19 cellular contexts compared by ENCODE assay signal in the genomic region with DNA sequence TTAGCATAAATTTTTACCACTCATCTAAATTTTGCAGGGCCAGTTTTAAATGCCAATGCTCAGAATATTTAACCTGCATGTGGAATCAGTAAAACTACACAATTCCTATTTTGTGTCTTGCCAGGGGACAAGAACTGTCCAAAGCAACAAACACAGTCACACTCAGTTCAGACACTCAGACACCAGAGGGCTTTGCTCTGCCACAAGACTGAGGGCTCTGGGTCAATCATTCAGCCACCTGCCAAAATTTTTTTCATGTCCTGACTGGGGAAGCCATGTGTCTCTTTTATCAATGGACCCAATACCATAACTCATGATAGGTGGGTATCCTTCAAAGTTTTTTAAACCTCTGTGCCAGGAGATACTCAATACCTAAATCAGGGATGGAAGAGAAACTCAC.
A peak's percentile ranks its signal among the peaks of the same experiment; 100 is the strongest.
DNase-seq lines count a peak whose midpoint lies in the region; ATAC-seq and TF ChIP-seq lines count a peak whose summit lies in the region.
"Had no signal": no experiment of that assay in that cellular context is flagged by ENCODE, and none has a peak within 500 bp of the region (broad histone marks: within the 10 kb centered on the region; RNA-seq: fewer than 3 reads in every experiment).

No MANE protein-coding gene starts in this region.

- H3K36me3 ChIP-seq in RWPE2 (ENCODE audit: low read depth), result no peaks in the 10 kb centered on the region
- H3K36me3 ChIP-seq: vagina had no signal

- H3K9me3 ChIP-seq in RWPE2 (ENCODE audit: severe bottlenecking), result no peaks in the 10 kb centered on the region
- H3K9me3 ChIP-seq: vagina had no signal

- H3K27ac ChIP-seq in RWPE2 (ENCODE audit: poor library complexity, severe bottlenecking), result peak overlapping the region; percentile 46
- H3K27ac ChIP-seq: coronary artery, SK-N-MC, skin epidermis, vagina had no signal

- peak; percentile 67 for ATAC-seq in GM18502 (IDR thresholded peaks at IDR 0.05; ENCODE audit: poor library complexity, unreplicated experiment)
- peak; percentile 56 for ATAC-seq in GM19463 (IDR thresholded peaks at IDR 0.05; ENCODE audit: unreplicated experiment)
- ATAC-seq in HG02938 (IDR thresholded peaks at IDR 0.05; ENCODE audit: unreplicated experiment), result peak; percentile 42
- no peak for ATAC-seq in RWPE2 (ENCODE audit: low read depth)
- ATAC-seq in GM19023 (IDR thresholded peaks at IDR 0.05; ENCODE audit: unreplicated experiment), result no peak
- ATAC-seq: left cardiac atrium, Panc1 had no signal

- no peaks in the 10 kb centered on the region for H3K27me3 ChIP-seq in RWPE2 (ENCODE audit: insufficient read depth, poor library complexity, severe bottlenecking)
- H3K27me3 ChIP-seq: vagina had no signal

- H3K4me1 ChIP-seq in RWPE2 (ENCODE audit: insufficient read depth, poor library complexity, severe bottlenecking), result peaks cover 9% of the 10 kb centered on the region
- H3K4me1 ChIP-seq: vagina had no signal

- TF ChIP-seq CTCF in RWPE2 (IDR thresholded peaks at IDR 0.05; ENCODE audit: poor library complexity, severe bottlenecking), result no peak

- no peak overlapping the region for H3K4me3 ChIP-seq in RWPE2 (ENCODE audit: severe bottlenecking)
- H3K4me3 ChIP-seq: coronary artery, SK-N-MC, skin epidermis, vagina had no signal

- no peak for DNase-seq in RWPE2 (ENCODE audit: low spot score)
- no peak for DNase-seq in NCI-H510A treated with DMSO at 0.1 percent for 48 hours (lab: John Stamatoyannopoulos, UW)
- DNase-seq in RKO (ENCODE audit: low spot score), result no peak
- no peak for DNase-seq in NOMO-1 treated with dmso at 0.1 percent for 144 hours (lab: John Stamatoyannopoulos, UW; ENCODE audit: unreplicated experiment)
- DNase-seq: activated CD4-positive, CD25-positive, alpha-beta regulatory T cell treated with anti-CD3 and anti-CD28 coated beads, Interleukin-2, amount 50 U/mL, for 72 hours; CD8-positive, alpha-beta memory T cell; Kasumi-1; left cardiac atrium; NCI-H1105; stimulated activated CD4-positive, alpha-beta T cell treated with anti-CD3 and anti-CD28 coated beads, Interleukin-4, amount 100 ng/mL, for 24 hours had no signal

Comparison
In these comparisons a context has a peak if more than half of its experiments do, and no peak if none do; other contexts are left out.
1. ATAC-seq: peak in GM18502 (single experiment), GM19463 (single experiment) and HG02938 (single experiment); none in RWPE2 (single experiment) and GM19023 (single experiment).